ENCODE assay signal across 1 cellular context in the genomic region with DNA sequence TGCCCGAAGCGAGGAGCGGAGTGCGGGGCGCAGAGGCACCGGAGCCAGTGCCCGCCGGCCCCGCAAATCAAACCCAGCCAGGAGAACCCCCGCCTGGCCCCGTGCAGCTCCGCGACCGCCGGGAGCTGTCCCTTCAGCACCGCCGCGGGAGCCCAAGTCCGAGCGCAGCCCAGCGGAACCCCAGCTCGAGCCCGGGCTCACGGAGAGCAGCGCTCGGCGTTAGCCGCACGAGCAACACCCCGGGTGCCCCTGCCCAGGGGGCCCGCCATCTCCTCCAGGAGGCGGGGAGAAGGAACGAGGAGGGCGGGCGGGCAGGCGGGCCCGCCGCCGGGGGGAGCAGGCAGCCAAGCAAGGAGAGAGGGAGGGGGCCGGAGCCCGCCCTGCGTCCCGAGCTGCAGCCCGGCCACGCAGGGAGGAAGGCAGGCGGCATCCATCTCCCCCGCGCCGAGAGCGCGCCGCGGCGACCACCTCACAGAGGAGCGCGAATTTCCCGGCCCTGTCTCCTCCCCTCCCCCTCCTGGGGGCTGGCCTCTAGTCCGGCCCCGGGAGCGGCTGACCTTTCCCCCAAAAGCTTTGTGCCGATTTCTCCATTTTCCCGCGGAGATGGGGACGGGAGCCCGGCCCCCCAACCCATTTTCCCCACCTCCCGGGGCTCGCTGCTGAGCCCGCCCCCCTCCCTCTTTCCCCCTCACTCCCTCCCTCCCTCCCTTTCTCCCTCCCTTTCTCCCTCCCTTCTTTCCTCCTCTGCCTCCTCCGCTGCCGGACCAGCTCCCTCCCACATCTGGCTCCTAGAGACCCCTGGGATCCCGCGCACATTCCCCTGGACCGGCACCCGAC.
TF ChIP-seq lines count a peak whose summit lies in the region.

No MANE protein-coding gene starts in this region.

TF ChIP-seq in WTC11, 78 proteins besides CTCF, POLR2A, EP300 and RAD21 (continued from another document):
- TF ChIP-seq, protein P1, sequence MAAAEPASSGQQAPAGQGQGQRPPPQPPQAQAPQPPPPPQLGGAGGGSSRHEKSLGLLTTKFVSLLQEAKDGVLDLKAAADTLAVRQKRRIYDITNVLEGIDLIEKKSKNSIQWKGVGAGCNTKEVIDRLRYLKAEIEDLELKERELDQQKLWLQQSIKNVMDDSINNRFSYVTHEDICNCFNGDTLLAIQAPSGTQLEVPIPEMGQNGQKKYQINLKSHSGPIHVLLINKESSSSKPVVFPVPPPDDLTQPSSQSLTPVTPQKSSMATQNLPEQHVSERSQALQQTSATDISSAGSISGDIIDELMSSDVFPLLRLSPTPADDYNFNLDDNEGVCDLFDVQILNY (CRISPR knock-in tag; IDR thresholded peaks at IDR 0.05), result 0 out of 2 replicates have a peak, but pooled peaks have one; percentile 39
- TF ChIP-seq ZNF263 (CRISPR knock-in tag; IDR thresholded peaks at IDR 0.05; ENCODE audit: low read depth), result 0 out of 2 replicates have a peak, but pooled peaks have one; percentile 30
